10 cellular contexts compared by ENCODE assay signal in the genomic region with DNA sequence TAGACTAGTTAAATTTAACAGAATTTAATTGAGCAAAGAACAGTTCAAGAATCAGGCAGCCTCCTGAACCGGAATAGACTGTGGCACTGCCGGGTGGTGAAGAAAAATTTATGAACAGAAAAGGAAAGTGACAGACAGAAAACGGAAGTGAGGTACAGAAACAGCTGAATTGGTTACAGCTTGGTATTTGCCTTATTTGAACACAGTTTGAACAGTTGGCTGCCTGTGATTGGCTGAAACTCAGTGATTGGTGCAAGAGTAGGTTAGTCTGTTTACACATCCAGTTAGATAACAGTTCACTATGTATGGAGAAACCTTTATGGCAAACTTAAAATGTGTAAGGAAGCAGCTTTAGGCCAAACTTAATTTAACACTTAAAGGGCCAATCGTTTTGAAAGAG.
DNase-seq lines count a peak whose midpoint lies in the region; ATAC-seq and TF ChIP-seq lines count a peak whose summit lies in the region.
"Had no signal": no experiment of that assay in that cellular context is flagged by ENCODE, and none has a peak within 500 bp of the region (broad histone marks: within the 10 kb centered on the region; RNA-seq: fewer than 3 reads in every experiment).

No MANE protein-coding gene starts in this region.

- in situ Hi-C loops in GM13976 (cut with MboI; ENCODE audit: low sequenced_read_pairs, unreplicated experiment), result no loop called here

- CTCF ChIA-PET in activated naive CD4-positive, alpha-beta T cell treated with anti-CD3 and anti-CD28 coated beads, Interleukin-2, amount 10 ng/mL, durations not matched to agents 7 days and 5 days (lab: Charles Lee), result no interaction called here

- DNase-seq in activated CD4-positive, alpha-beta T cell treated with anti-CD3 and anti-CD28 coated beads for 4 hours, result peak; percentile 2
- no peak for DNase-seq in activated CD4-positive, alpha-beta T cell treated with anti-CD3 and anti-CD28 coated beads, Interleukin-2, amount 50 U/mL, for 48 hours
- peak; percentile 31 for DNase-seq in activated naive CD4-positive, alpha-beta T cell treated with anti-CD3 and anti-CD28 coated beads, Interleukin-2, amount 10 ng/mL, durations not matched to agents 7 days and 5 days
- DNase-seq in renal cortical epithelial cell (ENCODE audit: low read depth), result peak; percentile 81
- DNase-seq in GM13976 (ENCODE audit: low spot score), result no peak
- no peak for DNase-seq in iPS-NIHi11 (ENCODE audit: low spot score)

- H3K27ac Mint-ChIP-seq in activated naive CD4-positive, alpha-beta T cell treated with anti-CD3 and anti-CD28 coated beads, Interleukin-2, amount 10 ng/mL, durations not matched to agents 7 days and 5 days, result no peak overlapping the region
- H3K27ac Mint-ChIP-seq: dendritic cell treated with granulocyte-macrophage colony-stimulating factor and Interleukin-4, amounts not matched to agents 40 ng/mL and 50 ng/mL, for 4 days had no signal

- no peak overlapping the region for H3K4me3 Mint-ChIP-seq in activated naive CD4-positive, alpha-beta T cell treated with anti-CD3 and anti-CD28 coated beads, Interleukin-2, amount 10 ng/mL, durations not matched to agents 7 days and 5 days
- H3K4me3 Mint-ChIP-seq: dendritic cell treated with granulocyte-macrophage colony-stimulating factor and Interleukin-4, amounts not matched to agents 40 ng/mL and 50 ng/mL, for 4 days had no signal

- ATAC-seq in HG03354 (IDR thresholded peaks at IDR 0.05; ENCODE audit: poor library complexity, severe bottlenecking, unreplicated experiment), result peak; percentile 91
- no peak for ATAC-seq in HG02884 (IDR thresholded peaks at IDR 0.05; ENCODE audit: unreplicated experiment)
- ATAC-seq: A549 had no signal

- H3K4me1 Mint-ChIP-seq in activated naive CD4-positive, alpha-beta T cell treated with anti-CD3 and anti-CD28 coated beads, Interleukin-2, amount 10 ng/mL, durations not matched to agents 7 days and 5 days, result peaks cover 7% of the 10 kb centered on the region

- no peaks in the 10 kb centered on the region for H3K27me3 Mint-ChIP-seq in activated naive CD4-positive, alpha-beta T cell treated with anti-CD3 and anti-CD28 coated beads, Interleukin-2, amount 10 ng/mL, durations not matched to agents 7 days and 5 days
- H3K27me3 Mint-ChIP-seq: dendritic cell treated with granulocyte-macrophage colony-stimulating factor and Interleukin-4, amounts not matched to agents 40 ng/mL and 50 ng/mL, for 4 days had no signal

- H3K9me3 Mint-ChIP-seq in activated naive CD4-positive, alpha-beta T cell treated with anti-CD3 and anti-CD28 coated beads, Interleukin-2, amount 10 ng/mL, durations not matched to agents 7 days and 5 days, result peaks cover 2% of the 10 kb centered on the region

- no peaks in the 10 kb centered on the region for H3K36me3 Mint-ChIP-seq in activated naive CD4-positive, alpha-beta T cell treated with anti-CD3 and anti-CD28 coated beads, Interleukin-2, amount 10 ng/mL, durations not matched to agents 7 days and 5 days

- no peak for TF ChIP-seq CTCF in GM13976 (IDR thresholded peaks at IDR 0.05; ENCODE audit: borderline replicate concordance, control extremely low read depth, extremely low read depth, insufficient read depth, missing control alignments)

Comparison
In these comparisons a context has a peak if more than half of its experiments do, and no peak if none do; other contexts are left out.
1. DNase-seq: peak in activated CD4-positive, alpha-beta T cell treated with anti-CD3 and anti-CD28 coated beads for 4 hours (2 of 2), activated naive CD4-positive, alpha-beta T cell treated with anti-CD3 and anti-CD28 coated beads, Interleukin-2, amount 10 ng/mL, durations not matched to agents 7 days and 5 days (single experiment) and renal cortical epithelial cell (single experiment); none in activated CD4-positive, alpha-beta T cell treated with anti-CD3 and anti-CD28 coated beads, Interleukin-2, amount 50 U/mL, for 48 hours (0 of 2), GM13976 (single experiment) and iPS-NIHi11 (single experiment).